In the genomic region with DNA sequence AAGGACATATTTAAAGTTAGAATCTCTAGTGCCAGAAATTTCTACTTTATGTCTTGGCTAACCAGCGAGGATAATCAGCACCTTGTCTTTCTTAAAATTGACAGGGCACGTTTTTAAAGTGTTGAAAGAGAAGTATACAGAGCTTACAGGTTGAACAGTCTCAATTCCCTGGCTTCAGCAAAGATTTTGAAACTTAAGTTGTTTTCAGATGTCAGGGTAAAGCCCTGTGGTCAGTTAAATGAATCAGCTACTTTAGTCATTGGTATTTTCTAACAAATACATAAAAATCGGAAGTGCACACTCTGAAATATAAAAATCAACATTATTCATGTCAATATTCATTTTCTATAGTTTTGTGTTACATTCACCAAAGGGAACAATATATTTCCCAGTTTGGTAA, we compare ENCODE assay signal across 28 cellular contexts. TPM values are rescaled to one million over a fixed set of nuclear protein-coding genes. Genes with fewer than 3 reads are reported as not detected.
DNase-seq lines count a peak whose midpoint lies in the region; ATAC-seq and TF ChIP-seq lines count a peak whose summit lies in the region.
"Had no signal": no experiment of that assay in that cellular context is flagged by ENCODE, and none has a peak within 500 bp of the region (broad histone marks: within the 10 kb centered on the region; RNA-seq: fewer than 3 reads in every experiment).

No MANE protein-coding gene starts in this region.

- TF ChIP-seq POLR2A in body of pancreas (IDR thresholded peaks at IDR 0.05), result no peak

- 36 to 46% methylated on average over 3 of the region's 3 CpGs for WGBS in body of pancreas, 2 donors

- H3K36me3 ChIP-seq in body of pancreas (replicated peaks in 1 of 2; ENCODE audit: insufficient read depth in 1 of 2, low read depth in 2 of 2), result no peaks in the 10 kb centered on the region
- H3K36me3 ChIP-seq: BLaER1, SJCRH30 had no signal

- no peak overlapping the region for H3K4me3 Mint-ChIP-seq in activated CD8-positive, alpha-beta T cell treated with anti-CD3 and anti-CD28 coated beads for 36 hours
- H3K4me3 Mint-ChIP-seq: CD4-positive, alpha-beta T cell; T-helper 17 cell had no signal

- H3K4me3 ChIP-seq in body of pancreas, result no peak overlapping the region
- H3K4me3 ChIP-seq: BLaER1, PC-9, SJCRH30 had no signal

- no peaks in the 10 kb centered on the region for H3K27me3 ChIP-seq in body of pancreas
- H3K27me3 ChIP-seq: BLaER1, SJCRH30 had no signal

- CTCF ChIA-PET in activated CD8-positive, alpha-beta T cell treated with anti-CD3 and anti-CD28 coated beads for 36 hours (lab: Charles Lee), result no interaction called here

- POLR2A ChIA-PET in activated CD8-positive, alpha-beta T cell treated with anti-CD3 and anti-CD28 coated beads for 36 hours (lab: Charles Lee), result no interaction called here

- H3K27ac Mint-ChIP-seq in activated CD8-positive, alpha-beta T cell treated with anti-CD3 and anti-CD28 coated beads for 36 hours, result no peak overlapping the region
- H3K27ac Mint-ChIP-seq: CD4-positive, alpha-beta T cell; T-helper 17 cell had no signal

- no peaks in the 10 kb centered on the region for H3K9me3 Mint-ChIP-seq in activated CD8-positive, alpha-beta T cell treated with anti-CD3 and anti-CD28 coated beads for 36 hours
- H3K9me3 Mint-ChIP-seq: CD4-positive, alpha-beta T cell had no signal

- no peaks in the 10 kb centered on the region for H3K4me1 Mint-ChIP-seq in activated CD8-positive, alpha-beta T cell treated with anti-CD3 and anti-CD28 coated beads for 36 hours (ENCODE audit: low read depth)
- H3K4me1 Mint-ChIP-seq: T-helper 17 cell had no signal

- no peak for TF ChIP-seq CTCF in body of pancreas (IDR thresholded peaks at IDR 0.05)
- no peak for TF ChIP-seq CTCF in activated CD8-positive, alpha-beta T cell treated with anti-CD3 and anti-CD28 coated beads for 36 hours (IDR thresholded peaks at IDR 0.05)

- peak; percentile 4 for DNase-seq in NOMO-1 treated with DMSO at 0.1 percent for 48 hours (lab: John Stamatoyannopoulos, UW; ENCODE audit: unreplicated experiment)
- no peak for DNase-seq in NOMO-1 (lab: John Stamatoyannopoulos, UW; ENCODE audit: unreplicated experiment in 2 of 2)
- peak; percentile 0 for DNase-seq in OCI-M1 (lab: John Stamatoyannopoulos, UW)
- no peak for DNase-seq in body of pancreas
- DNase-seq in NCI-H526 (lab: John Stamatoyannopoulos, UW), result no peak
- DNase-seq in activated CD8-positive, alpha-beta T cell treated with anti-CD3 and anti-CD28 coated beads for 36 hours, result no peak
- no peak for DNase-seq in activated CD4-positive, alpha-beta T cell treated with anti-CD3 and anti-CD28 coated beads for 4 hours
- DNase-seq: CD4-positive, alpha-beta T cell; COR-L47; DMS79; EL; GF-D8; HCEC 1CT; Karpas-422; NCI-H1105 treated with DMSO at 0.1 percent for 48 hours; NCI-H1694; NCI-H2029 treated with DMSO at 0.1 percent for 48 hours; NCI-H226; NCI-H510A; PC-9; SJCRH30; T-helper 17 cell; T1000 had no signal

- H3K27me3 Mint-ChIP-seq in activated CD8-positive, alpha-beta T cell treated with anti-CD3 and anti-CD28 coated beads for 36 hours, result no peaks in the 10 kb centered on the region
- H3K27me3 Mint-ChIP-seq: CD4-positive, alpha-beta T cell; T-helper 17 cell had no signal

- no peaks in the 10 kb centered on the region for H3K36me3 Mint-ChIP-seq in activated CD8-positive, alpha-beta T cell treated with anti-CD3 and anti-CD28 coated beads for 36 hours (ENCODE audit: low read depth)

- H3K9me3 ChIP-seq in body of pancreas, result no peaks in the 10 kb centered on the region
- H3K9me3 ChIP-seq: BLaER1, SJCRH30 had no signal

- H3K4me1 ChIP-seq in body of pancreas, result no peaks in the 10 kb centered on the region
- H3K4me1 ChIP-seq: BLaER1, SJCRH30 had no signal

- ATAC-seq in HG03432 (IDR thresholded peaks at IDR 0.05; ENCODE audit: unreplicated experiment) (peak; percentile 65), body of pancreas (no peak)
- no peak for ATAC-seq in activated CD8-positive, alpha-beta T cell treated with anti-CD3 and anti-CD28 coated beads for 36 hours
- ATAC-seq: Right ventricle myocardium inferior, SK-N-SH treated with all-trans-retinoic acid at 6 μM for 48 hours, T-helper 17 cell had no signal

- H3K27ac ChIP-seq in body of pancreas, result no peak overlapping the region
- H3K27ac ChIP-seq: BLaER1, PC-9, SJCRH30 had no signal

- intact Hi-C loops in body of pancreas (cut with DNase I), result no loop called here
- intact Hi-C loops in activated CD8-positive, alpha-beta T cell treated with anti-CD3 and anti-CD28 coated beads for 36 hours (cut with micrococcal nuclease), result no loop called here

RNA-seq across cellular contexts. Expression of a gene that starts 29.1 kb away (rescaled TPM):
- total RNA-seq in body of pancreas, result 1 to 10 TPM; 1.3 to 2.6 TPM
- not detected for total RNA-seq in activated CD8-positive, alpha-beta T cell treated with anti-CD3 and anti-CD28 coated beads for 36 hours
- total RNA-seq: CD4-positive, alpha-beta T cell; PC-9; RPMI7951; T-helper 17 cell had no signal

Comparison
In these comparisons a context has a peak if more than half of its experiments do, and no peak if none do; other contexts are left out.
1. DNase-seq: peak in NOMO-1 treated with DMSO at 0.1 percent for 48 hours (single experiment) and OCI-M1 (single experiment); none in NOMO-1 (0 of 2), body of pancreas (0 of 4), NCI-H526 (0 of 2), activated CD8-positive, alpha-beta T cell treated with anti-CD3 and anti-CD28 coated beads for 36 hours (single experiment) and activated CD4-positive, alpha-beta T cell treated with anti-CD3 and anti-CD28 coated beads for 4 hours (0 of 2).